9 cellular contexts compared by ENCODE assay signal in genomic region chr3:192915724-192916123, GRCh38. TPM values are rescaled to one million over a fixed set of nuclear protein-coding genes. Genes with fewer than 3 reads are reported as not detected.
DNase-seq lines count a peak whose midpoint lies in the region; TF ChIP-seq lines count a peak whose summit lies in the region.
"Had no signal": no experiment of that assay in that cellular context is flagged by ENCODE, and none has a peak within 500 bp of the region (broad histone marks: within the 10 kb centered on the region; RNA-seq: fewer than 3 reads in every experiment).

No MANE protein-coding gene starts in this region.

- H3K4me1 ChIP-seq in ES-I3 (ENCODE audit: insufficient read depth, low read length) (peaks cover 20% of the 10 kb centered on the region), KMS-11 (ENCODE audit: low read depth, poor library complexity, severe bottlenecking) (peaks cover 52% of the 10 kb centered on the region)

- H3K9me3 Mint-ChIP-seq in chondrocyte (ENCODE audit: low read depth) (no peaks in the 10 kb centered on the region), neural crest cell (no peaks in the 10 kb centered on the region)

- H3K4me1 Mint-ChIP-seq in chondrocyte (ENCODE audit: low read depth) = peaks cover 24% of the 10 kb centered on the region
- H3K4me1 Mint-ChIP-seq in neural crest cell = peaks cover 24% of the 10 kb centered on the region

- H4K20me1 ChIP-seq in KMS-11 (ENCODE audit: insufficient read depth) = no peaks in the 10 kb centered on the region

- H3K36me3 ChIP-seq in ES-I3 (ENCODE audit: insufficient read depth, low read length) (no peaks in the 10 kb centered on the region), KMS-11 (ENCODE audit: insufficient read depth) (no peaks in the 10 kb centered on the region)
- H3K36me3 ChIP-seq: gastrocnemius medialis had no signal

- no peak for DNase-seq in chondrocyte (ENCODE audit: low spot score)
- no peak for DNase-seq in neural crest cell (ENCODE audit: low read depth, low spot score)
- no peak for DNase-seq in NCI-H774 (lab: John Stamatoyannopoulos, UW)
- DNase-seq in amniotic stem cell (lab: John Stamatoyannopoulos, UW) = no peak
- DNase-seq in SKM-1 (lab: John Stamatoyannopoulos, UW; ENCODE audit: unreplicated experiment) = no peak
- no peak for DNase-seq in NCI-H1694 (lab: John Stamatoyannopoulos, UW)

- H3K36me3 Mint-ChIP-seq in chondrocyte (ENCODE audit: low read depth) (no peaks in the 10 kb centered on the region), neural crest cell (ENCODE audit: low read depth) (no peaks in the 10 kb centered on the region)

- H3K27ac Mint-ChIP-seq in chondrocyte (ENCODE audit: unreplicated experiment) (no peak overlapping the region), neural crest cell (ENCODE audit: unreplicated experiment) (no peak overlapping the region)

- TF ChIP-seq CTCF in KMS-11 (conservative IDR thresholded peaks at IDR 0.05; ENCODE audit: low read depth, low read length) = no peak
- TF ChIP-seq CTCF in chondrocyte (IDR thresholded peaks at IDR 0.05) = no peak
- TF ChIP-seq CTCF in neural crest cell (conservative IDR thresholded peaks at IDR 0.05) = no peak

- H3K27me3 Mint-ChIP-seq in chondrocyte (ENCODE audit: low read depth) (no peaks in the 10 kb centered on the region), neural crest cell (ENCODE audit: low read depth) (peaks cover 38% of the 10 kb centered on the region)

- peak overlapping the region; percentile 37; the same call in 1 of the 2 replicates for H3K27ac ChIP-seq in KMS-11

- no peaks in the 10 kb centered on the region for H3K9me3 ChIP-seq in ES-I3 (ENCODE audit: control insufficient read depth, insufficient read depth, low read length)
- H3K9me3 ChIP-seq: gastrocnemius medialis had no signal

- H3K27me3 ChIP-seq in KMS-11 (ENCODE audit: insufficient read depth, low read depth) = no peaks in the 10 kb centered on the region
- H3K27me3 ChIP-seq: gastrocnemius medialis had no signal

- H2AFZ ChIP-seq in KMS-11 (ENCODE audit: low read depth) = no peak overlapping the region

- H3K9ac ChIP-seq in ES-I3 (ENCODE audit: low read depth, low read length) (peak overlapping the region; percentile 92; the same call in 1 of the 2 replicates), KMS-11 (peak overlapping the region; percentile 10; the same call in 1 of the 2 replicates)

- H3K79me2 ChIP-seq in KMS-11 (ENCODE audit: insufficient read depth, low read depth) = peaks cover 67% of the 10 kb centered on the region

- no peak overlapping the region for H3K4me3 ChIP-seq in KMS-11 (IDR thresholded peaks at IDR 0.05; ENCODE audit: insufficient read depth, low read depth, low read length)

- H3K4me2 ChIP-seq in KMS-11 = peak overlapping the region; percentile 73

- H3K4me3 Mint-ChIP-seq in chondrocyte (ENCODE audit: unreplicated experiment) (peak overlapping the region; percentile 20), neural crest cell (peak overlapping the region; percentile 100)

RNA-seq across cellular contexts. Expression of gene MB21D2, which starts 1.9 kb away (rescaled TPM):
- total RNA-seq in chondrocyte (8.2 to 8.9 TPM (median 8.7 TPM) in 3 replicates), neural crest cell (4.9 and 5.5 TPM in 2 replicates)
